In genomic region chr15:40941528-40942336, GRCh38 we compare ENCODE assay signal across 9 cellular contexts. TPM values are rescaled to one million over a fixed set of nuclear protein-coding genes. Genes with fewer than 3 reads are reported as not detected.
A peak's percentile ranks its signal among the peaks of the same experiment; 100 is the strongest.
DNase-seq lines count a peak whose midpoint lies in the region; ATAC-seq, FAIRE-seq and TF ChIP-seq lines count a peak whose summit lies in the region.
"Had no signal": no experiment of that assay in that cellular context is flagged by ENCODE, and none has a peak within 500 bp of the region (broad histone marks: within the 10 kb centered on the region; RNA-seq: fewer than 3 reads in every experiment).

No MANE protein-coding gene starts in this region.

- peak overlapping the region; percentile 88 for H3K4me2 ChIP-seq in keratinocyte (ENCODE audit: control insufficient read depth, extremely low read depth, insufficient read depth, low read depth, low read length)

- peaks cover 2% of the 10 kb centered on the region for H3K36me3 Mint-ChIP-seq in central memory CD8-positive, alpha-beta T cell (ENCODE audit: insufficient read depth)

- H3K4me3 Mint-ChIP-seq in central memory CD8-positive, alpha-beta T cell = peak overlapping the region; percentile 68

- H3K27ac Mint-ChIP-seq in central memory CD8-positive, alpha-beta T cell (ENCODE audit: low read depth) = no peak overlapping the region

- H2AFZ ChIP-seq in keratinocyte (ENCODE audit: control insufficient read depth, low read length) = peak overlapping the region; percentile 79

- no peaks in the 10 kb centered on the region for H3K27me3 Mint-ChIP-seq in central memory CD8-positive, alpha-beta T cell

- dilution Hi-C loops in keratinocyte (cut with MboI; ENCODE audit: extremely low pct_ligation_motif_present, low sequenced_read_pairs) = no loop called here

- peaks cover 32% of the 10 kb centered on the region for H3K27me3 ChIP-seq in keratinocyte (ENCODE audit: control insufficient read depth, extremely low read depth, insufficient read depth, low read length)

- H3K27ac ChIP-seq in keratinocyte (ENCODE audit: control insufficient read depth, insufficient read depth, low read length) = no peak overlapping the region

- peaks cover 6% of the 10 kb centered on the region for H3K4me1 ChIP-seq in keratinocyte (ENCODE audit: control insufficient read depth, extremely low read depth, insufficient read depth, low read length)

- peak overlapping the region; percentile 68 for H3K9ac ChIP-seq in keratinocyte (ENCODE audit: control insufficient read depth, extremely low read depth, insufficient read depth, low read length)

- FAIRE-seq in keratinocyte (lab: Jason Lieb, UNC) = no peak
- FAIRE-seq: A204.1 had no signal

- H3K4me1 Mint-ChIP-seq in central memory CD8-positive, alpha-beta T cell = peaks cover 11% of the 10 kb centered on the region

- no peaks in the 10 kb centered on the region for H3K36me3 ChIP-seq in keratinocyte (ENCODE audit: control insufficient read depth in 2 of 2, extremely low read depth in 1 of 2, insufficient read depth in 2 of 2, low read length in 2 of 2)

- no peaks in the 10 kb centered on the region for H3K9me3 Mint-ChIP-seq in central memory CD8-positive, alpha-beta T cell

- no peak for TF ChIP-seq CTCF in WI38 (IDR thresholded peaks at IDR 0.05; ENCODE audit: low read depth, low read length)
- TF ChIP-seq CTCF in keratinocyte (optimal IDR thresholded peaks at IDR 0.05 in 1 of 3, IDR thresholded peaks at IDR 0.05 in 1 of 3, conservative IDR thresholded peaks at IDR 0.05 in 1 of 3; ENCODE audit: extremely low read depth in 1 of 3, insufficient read depth in 2 of 3, low read length in 3 of 3) = peak in 2 of 3 experiments; percentile 30 to 66

- no peaks in the 10 kb centered on the region for H3K9me3 ChIP-seq in keratinocyte (ENCODE audit: control insufficient read depth, low read depth, low read length)

- H3K9me1 ChIP-seq in keratinocyte (ENCODE audit: control insufficient read depth, extremely low read depth, insufficient read depth, low read length) = no peaks in the 10 kb centered on the region

- H4K20me1 ChIP-seq in keratinocyte (ENCODE audit: control insufficient read depth, extremely low read depth, insufficient read depth, low read length) = no peaks in the 10 kb centered on the region

- peak overlapping the region; percentile 45 for H3K4me3 ChIP-seq in WI38 (ENCODE audit: low read depth, low read length)
- peak overlapping the region; percentile 38 to 66 (median 62) for H3K4me3 ChIP-seq in keratinocyte (ENCODE audit: control insufficient read depth in 2 of 3, extremely low read depth in 1 of 3, insufficient read depth in 2 of 3, low read depth in 1 of 3, low read length in 3 of 3)

- ATAC-seq in HG02610 (IDR thresholded peaks at IDR 0.05; ENCODE audit: unreplicated experiment) = peak; percentile 64
- peak; percentile 65 for ATAC-seq in central memory CD8-positive, alpha-beta T cell (replicated peaks; ENCODE audit: extremely low read depth, poor library complexity, severe bottlenecking)

- DNase-seq in DMS 273 (lab: John Stamatoyannopoulos, UW; ENCODE audit: unreplicated experiment) = peak; percentile 88
- DNase-seq in DMS 273 treated with DMSO at 0.1 percent for 48 hours (lab: John Stamatoyannopoulos, UW) = no peak
- peak; percentile 61 for DNase-seq in NCI-H1105 treated with DMSO at 0.1 percent for 48 hours (lab: John Stamatoyannopoulos, UW)
- DNase-seq in central memory CD8-positive, alpha-beta T cell (ENCODE audit: low spot score in 2 of 2) = peak; percentile 40 to 46
- DNase-seq in keratinocyte (ENCODE audit: low read depth, low spot score) = no peak
- peak; percentile 29 to 59 for DNase-seq in stimulated activated CD4-positive, alpha-beta T cell treated with anti-CD3 and anti-CD28 coated beads, Interleukin-15, amount 100 ng/mL, for 1 hour (ENCODE audit: low read depth in 1 of 2, low spot score in 1 of 2)

- no peaks in the 10 kb centered on the region for H3K79me2 ChIP-seq in keratinocyte (ENCODE audit: control insufficient read depth, insufficient read depth, low read length)

RNA-seq across cellular contexts. Expression of gene CHAC1, which starts 11.5 kb away (rescaled TPM):
- polyA plus RNA-seq in keratinocyte = 6.4 to 7.2 TPM (median 6.9 TPM) in 3 replicates
- polyA plus RNA-seq in keratinocyte (2011; ENCODE audit: low read depth) = 8.1 TPM
- 6.5 and 7.4 TPM in 2 replicates for polyA plus RNA-seq in keratinocyte (2011; cell fraction: cytosol; rRNA removed)
- polyA plus RNA-seq in keratinocyte (2011; cell fraction: nucleus; rRNA removed) = 12.4 and 12.8 TPM in 2 replicates
- polyA plus RNA-seq in keratinocyte (2012; ENCODE audit: low replicate concordance) = 5.7 and 41.9 TPM in 2 replicates
- polyA minus RNA-seq in keratinocyte = 3.6 to 4.4 TPM (median 4.1 TPM) in 3 replicates
- 15.9 TPM for polyA minus RNA-seq in keratinocyte (2011; cell fraction: cytosol; rRNA and poly(A)+ RNA removed)
- polyA minus RNA-seq in keratinocyte (2011; cell fraction: nucleus; rRNA and poly(A)+ RNA removed) = 7.1 and 11.8 TPM in 2 replicates

RNA-seq across cellular contexts. Expression of gene DLL4, which starts 12.6 kb away (rescaled TPM):
- not detected in 3 replicates for polyA plus RNA-seq in keratinocyte
- not detected for polyA plus RNA-seq in keratinocyte (2011; ENCODE audit: low read depth)
- not detected in 2 replicates for polyA plus RNA-seq in keratinocyte (2011; cell fraction: cytosol; rRNA removed)
- polyA plus RNA-seq in keratinocyte (2011; cell fraction: nucleus; rRNA removed) = 0.15 TPM in 1 of 2 replicates, not detected in the other
- polyA plus RNA-seq in keratinocyte (2012; ENCODE audit: low replicate concordance) = 0.07 TPM in 1 of 2 replicates, not detected in the other
- not detected in 3 replicates for polyA minus RNA-seq in keratinocyte
- polyA minus RNA-seq in keratinocyte (2011; cell fraction: cytosol; rRNA and poly(A)+ RNA removed) = not detected
- polyA minus RNA-seq in keratinocyte (2011; cell fraction: nucleus; rRNA and poly(A)+ RNA removed) = not detected in 2 replicates

RNA-seq across cellular contexts. Expression of gene VPS18, which starts 47.5 kb away (rescaled TPM):
- polyA plus RNA-seq in keratinocyte = 11.6 to 21.1 TPM (median 18.2 TPM) in 3 replicates
- 5.7 TPM for polyA plus RNA-seq in keratinocyte (2011; ENCODE audit: low read depth)
- polyA plus RNA-seq in keratinocyte (2011; cell fraction: cytosol; rRNA removed) = 9.4 and 15.1 TPM in 2 replicates
- 29.3 and 35.6 TPM in 2 replicates for polyA plus RNA-seq in keratinocyte (2011; cell fraction: nucleus; rRNA removed)
- polyA plus RNA-seq in keratinocyte (2012; ENCODE audit: low replicate concordance) = 14.4 and 20.6 TPM in 2 replicates
- polyA minus RNA-seq in keratinocyte = 41.6 to 68.4 TPM (median 60.3 TPM) in 3 replicates
- polyA minus RNA-seq in keratinocyte (2011; cell fraction: cytosol; rRNA and poly(A)+ RNA removed) = 44.7 TPM
- polyA minus RNA-seq in keratinocyte (2011; cell fraction: nucleus; rRNA and poly(A)+ RNA removed) = 59.2 and 60.0 TPM in 2 replicates

Comparison
In these comparisons a context has a peak if more than half of its experiments do, and no peak if none do; other contexts are left out.
1. DNase-seq: peak in DMS 273 (single experiment), NCI-H1105 treated with DMSO at 0.1 percent for 48 hours (single experiment), central memory CD8-positive, alpha-beta T cell (2 of 2) and stimulated activated CD4-positive, alpha-beta T cell treated with anti-CD3 and anti-CD28 coated beads, Interleukin-15, amount 100 ng/mL, for 1 hour (2 of 2); none in DMS 273 treated with DMSO at 0.1 percent for 48 hours (single experiment) and keratinocyte (single experiment).